ENCODE assay signal across 22 cellular contexts in the genomic region with DNA sequence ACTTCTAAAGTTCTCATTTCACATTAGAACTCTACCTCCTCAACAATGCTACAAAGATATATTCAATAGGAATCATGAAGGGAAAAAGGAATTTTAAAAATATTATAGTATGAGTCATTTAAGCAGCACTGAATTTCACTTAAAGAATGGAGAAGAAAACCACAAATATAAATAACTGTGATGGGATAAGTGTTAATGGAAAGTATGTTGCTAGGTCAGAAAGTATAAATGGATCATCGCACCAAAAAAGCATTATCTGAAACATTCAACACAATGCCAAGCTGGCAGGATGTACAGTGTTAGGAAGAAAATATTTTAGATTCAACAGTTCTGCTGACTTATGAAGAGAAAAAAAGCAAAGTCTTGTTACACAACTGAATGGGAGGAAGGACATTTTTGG.
A peak's percentile ranks its signal among the peaks of the same experiment; 100 is the strongest.
DNase-seq lines count a peak whose midpoint lies in the region; TF ChIP-seq lines count a peak whose summit lies in the region.
"Had no signal": no experiment of that assay in that cellular context is flagged by ENCODE, and none has a peak within 500 bp of the region (broad histone marks: within the 10 kb centered on the region; RNA-seq: fewer than 3 reads in every experiment).

No MANE protein-coding gene starts in this region.

- H2AFZ ChIP-seq in MM.1S (ENCODE audit: low read length): no peak overlapping the region

- intact Hi-C loops in prostate gland (cut with DNase I): no loop called here

- H3K36me3 ChIP-seq in MM.1S (replicated peaks; ENCODE audit: insufficient read depth, low read length) (no peaks in the 10 kb centered on the region), prostate gland (no peaks in the 10 kb centered on the region)
- H3K36me3 ChIP-seq: SJSA1, uterus had no signal

- H3K27ac ChIP-seq in MM.1S (ENCODE audit: low read length): no peak overlapping the region
- no peak overlapping the region for H3K27ac ChIP-seq in prostate gland
- H3K27ac ChIP-seq: heart right ventricle, SJSA1, uterus had no signal

- DNase-seq in AG08396 (ENCODE audit: low spot score): peak; percentile 5
- DNase-seq in HS-5 (ENCODE audit: low read depth): peak; percentile 58
- DNase-seq in cardiac fibroblast (ENCODE audit: low read depth in 2 of 2): peak; percentile 34 to 70
- DNase-seq in kidney glomerular epithelial cell (lab: John Stamatoyannopoulos, UW): peak; percentile 37
- DNase-seq in MM.1S: no peak
- no peak for DNase-seq in COR-L47 (lab: John Stamatoyannopoulos, UW)
- DNase-seq in prostate gland (ENCODE audit: low spot score): no peak
- no peak for DNase-seq in activated effector memory CD4-positive, alpha-beta T cell treated with Interleukin-2 at 50 U/mL for 16 hours
- DNase-seq: activated CD4-positive, CD25-positive, alpha-beta regulatory T cell treated with anti-CD3 and anti-CD28 coated beads, Interleukin-2, amount 50 U/mL, for 72 hours; dermis blood vessel endothelial cell; H7; heart right ventricle; KG1; naive thymus-derived CD8-positive, alpha-beta T cell; NCI-H1105; NCI-H2171; NCI-H748 treated with DMSO at 0.1 percent for 48 hours; PC-3; stimulated activated naive CD4-positive, alpha-beta T cell; T-helper 9 cell; uterus had no signal

- no peaks in the 10 kb centered on the region for H3K9me2 ChIP-seq in MM.1S (replicated peaks; ENCODE audit: insufficient read depth, low read length)

- 95% methylated on average over 1 of the region's 1 CpG for WGBS in prostate gland

- H3K4me3 ChIP-seq in cardiac fibroblast (replicated peaks in 1 of 2; ENCODE audit: low read depth in 2 of 2, low read length in 2 of 2): no peak overlapping the region
- H3K4me3 ChIP-seq in MM.1S (ENCODE audit: low read length): no peak overlapping the region
- no peak overlapping the region for H3K4me3 ChIP-seq in prostate gland
- H3K4me3 ChIP-seq: heart right ventricle, SJSA1, uterus had no signal

- H3K4me2 ChIP-seq in MM.1S (ENCODE audit: low read depth, low read length): no peak overlapping the region

- no peaks in the 10 kb centered on the region for H3K27me3 ChIP-seq in MM.1S (replicated peaks; ENCODE audit: insufficient read depth, low read length)
- H3K27me3 ChIP-seq in prostate gland (replicated peaks; ENCODE audit: insufficient read depth): no peaks in the 10 kb centered on the region
- H3K27me3 ChIP-seq: heart right ventricle, SJSA1, uterus had no signal

- no peaks in the 10 kb centered on the region for H4K20me1 ChIP-seq in MM.1S (ENCODE audit: insufficient read depth, low read length)

- no peaks in the 10 kb centered on the region for H3F3A ChIP-seq in MM.1S (ENCODE audit: insufficient read depth, low read length)

- H3K9me3 ChIP-seq in MM.1S (replicated peaks; ENCODE audit: insufficient read depth, low read length): no peaks in the 10 kb centered on the region
- no peaks in the 10 kb centered on the region for H3K9me3 ChIP-seq in prostate gland
- H3K9me3 ChIP-seq: heart right ventricle, SJSA1, uterus had no signal

- H3K79me2 ChIP-seq in MM.1S (ENCODE audit: low read length): no peaks in the 10 kb centered on the region

- H3K4me1 ChIP-seq in MM.1S (ENCODE audit: low read length) (no peaks in the 10 kb centered on the region), prostate gland (replicated peaks) (no peaks in the 10 kb centered on the region)
- H3K4me1 ChIP-seq: heart right ventricle, uterus had no signal

- no peak for TF ChIP-seq CTCF in cardiac fibroblast (IDR thresholded peaks at IDR 0.05; ENCODE audit: low read depth, low read length)
- no peak for TF ChIP-seq CTCF in MM.1S (IDR thresholded peaks at IDR 0.05; ENCODE audit: low read length)
- TF ChIP-seq CTCF in prostate gland (IDR thresholded peaks at IDR 0.05): no peak

- no peak overlapping the region for H3K9ac ChIP-seq in MM.1S (ENCODE audit: low read length)

- TF ChIP-seq POLR2A in prostate gland (IDR thresholded peaks at IDR 0.05): no peak

Comparison
In these comparisons a context has a peak if more than half of its experiments do, and no peak if none do; other contexts are left out.
1. DNase-seq: peak in AG08396 (single experiment), HS-5 (single experiment), cardiac fibroblast (2 of 2) and kidney glomerular epithelial cell (single experiment); none in MM.1S (single experiment), COR-L47 (single experiment), prostate gland (single experiment) and activated effector memory CD4-positive, alpha-beta T cell treated with Interleukin-2 at 50 U/mL for 16 hours (single experiment).